8 cellular contexts compared by ENCODE assay signal in the genomic region with DNA sequence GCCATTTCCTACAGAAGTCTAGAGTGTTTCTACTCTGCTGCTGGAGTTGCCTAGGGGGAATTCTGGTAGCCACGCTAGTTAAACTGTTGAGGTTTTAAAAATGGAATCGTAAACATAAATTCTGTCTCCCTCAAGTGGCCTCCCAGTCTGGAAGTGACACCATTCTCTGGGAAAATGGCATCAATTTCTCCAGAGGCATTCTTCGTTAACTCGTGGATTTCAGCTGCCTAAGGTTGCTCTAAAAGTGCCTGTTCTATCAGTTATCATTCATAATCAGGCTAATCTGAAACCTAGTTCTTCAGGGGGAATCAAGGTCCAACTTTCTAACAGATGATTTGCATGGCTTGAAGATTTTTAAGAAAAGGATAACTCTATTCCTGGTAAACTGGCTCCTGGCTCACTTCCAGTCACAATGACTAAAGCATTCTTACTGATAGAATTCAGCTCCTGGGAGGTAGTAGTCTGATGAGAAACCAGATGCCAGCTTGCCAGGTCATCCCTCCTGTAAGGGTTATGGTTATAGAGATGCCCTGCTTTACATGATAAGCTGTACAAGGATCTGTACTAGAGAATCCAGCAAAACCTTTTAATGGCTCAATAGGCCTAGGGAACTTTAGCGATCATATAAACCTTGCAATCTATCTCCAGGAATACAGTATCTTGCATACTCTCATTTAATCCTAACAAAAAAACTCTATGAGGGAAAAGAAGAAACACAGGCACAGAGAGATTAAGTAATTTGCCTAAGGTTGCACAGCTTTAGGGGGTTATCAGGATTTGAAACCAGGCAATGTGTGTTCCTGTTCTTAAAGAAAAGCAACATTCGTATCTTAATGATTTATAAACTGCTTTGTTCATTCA. TPM values are rescaled to one million over a fixed set of nuclear protein-coding genes. Genes with fewer than 3 reads are reported as not detected.
DNase-seq lines count a peak whose midpoint lies in the region; ATAC-seq, FAIRE-seq and TF ChIP-seq lines count a peak whose summit lies in the region.

No MANE protein-coding gene starts in this region.

- TF ChIP-seq POLR2A in endothelial cell of umbilical vein (IDR thresholded peaks at IDR 0.05; ENCODE audit: low read depth, low read length): no peak

- no peak for ATAC-seq in stimulated activated naive CD8-positive, alpha-beta T cell treated with anti-CD3 and anti-CD28 coated beads, Interleukin-15, Interleukin-2, amounts not matched to agents 100 U/mL and 50 U/mL, for 24 hours
- ATAC-seq in RWPE2 (ENCODE audit: low read depth) (peak; percentile 74), GM19324 (IDR thresholded peaks at IDR 0.05; ENCODE audit: low FRiP score, unreplicated experiment) (no peak), HG02884 (IDR thresholded peaks at IDR 0.05; ENCODE audit: unreplicated experiment) (no peak), GM18868 (IDR thresholded peaks at IDR 0.05; ENCODE audit: unreplicated experiment) (no peak)
- no peak for ATAC-seq in natural killer cell treated with Interleukin-12 subunit alpha and Interleukin-12 subunit beta and Interleukin-15 and Interleukin-18, amount 100 ng/mL, for 72 hours

- H3K27ac Mint-ChIP-seq in stimulated activated naive CD8-positive, alpha-beta T cell treated with anti-CD3 and anti-CD28 coated beads, Interleukin-15, Interleukin-2, amounts not matched to agents 100 ng/mL and 50 ng/mL, for 24 hours: peak overlapping the region; percentile 91
- H3K27ac Mint-ChIP-seq in natural killer cell treated with Interleukin-12 subunit alpha and Interleukin-12 subunit beta and Interleukin-15 and Interleukin-18, amount 100 ng/mL, for 72 hours: peak overlapping the region; percentile 79 to 83

- peaks cover 51% of the 10 kb centered on the region for H3K4me1 Mint-ChIP-seq in stimulated activated naive CD8-positive, alpha-beta T cell treated with anti-CD3 and anti-CD28 coated beads, Interleukin-15, Interleukin-2, amounts not matched to agents 100 ng/mL and 50 ng/mL, for 24 hours (ENCODE audit: low read depth)
- H3K4me1 Mint-ChIP-seq in natural killer cell treated with Interleukin-12 subunit alpha and Interleukin-12 subunit beta and Interleukin-15 and Interleukin-18, amount 100 ng/mL, for 72 hours (ENCODE audit: low read depth in 2 of 2): peaks cover 36 to 47% of the 10 kb centered on the region in 2 donors

- peak overlapping the region; percentile 97 for H3K9ac ChIP-seq in endothelial cell of umbilical vein (replicated peaks; ENCODE audit: extremely low read depth, insufficient read depth, low read length)

- no peak for DNase-seq in stimulated activated naive CD8-positive, alpha-beta T cell treated with anti-CD3 and anti-CD28 coated beads, Interleukin-15, Interleukin-2, amounts not matched to agents 100 U/mL and 50 U/mL, for 24 hours
- DNase-seq in RWPE2 (ENCODE audit: low spot score) (peak; percentile 87), endothelial cell of umbilical vein (ENCODE audit: low read depth, low spot score) (peak; percentile 73)
- DNase-seq in natural killer cell treated with Interleukin-12 subunit alpha and Interleukin-12 subunit beta and Interleukin-15 and Interleukin-18, amount 100 ng/mL, for 72 hours (ENCODE audit: low spot score): no peak

- POLR2A ChIA-PET in endothelial cell of umbilical vein (lab: Charles Lee): no interaction called here

- H3K4me3 Mint-ChIP-seq in stimulated activated naive CD8-positive, alpha-beta T cell treated with anti-CD3 and anti-CD28 coated beads, Interleukin-15, Interleukin-2, amounts not matched to agents 100 ng/mL and 50 ng/mL, for 24 hours: peak overlapping the region; percentile 94
- peak overlapping the region; percentile 90 for H3K4me3 Mint-ChIP-seq in natural killer cell treated with Interleukin-12 subunit alpha and Interleukin-12 subunit beta and Interleukin-15 and Interleukin-18, amount 100 ng/mL, for 72 hours

- peaks cover 39% of the 10 kb centered on the region for H3K36me3 ChIP-seq in RWPE2 (ENCODE audit: low read depth)
- no peaks in the 10 kb centered on the region for H3K36me3 ChIP-seq in endothelial cell of umbilical vein (ENCODE audit: control insufficient read depth in 2 of 2, extremely low read depth in 1 of 2, insufficient read depth in 2 of 2, low read length in 2 of 2)

- H2AFZ ChIP-seq in endothelial cell of umbilical vein (ENCODE audit: low read depth, low read length): no peak overlapping the region

- H3K27ac ChIP-seq in RWPE2 (ENCODE audit: poor library complexity, severe bottlenecking): peak overlapping the region; percentile 89
- peak overlapping the region; percentile 80 for H3K27ac ChIP-seq in endothelial cell of umbilical vein (ENCODE audit: insufficient read depth, low read depth, low read length)

- peak; percentile 78 for FAIRE-seq in endothelial cell of umbilical vein (lab: Jason Lieb, UNC)

- BruUV-seq in endothelial cell of umbilical vein (replicated peaks; lab: Mats Ljungman, UMichigan): no TSS peak

- dilution Hi-C loops in endothelial cell of umbilical vein (cut with MboI; ENCODE audit: extremely low pct_ligation_motif_present, low sequenced_read_pairs): no loop called here

- H3K4me2 ChIP-seq in endothelial cell of umbilical vein (ENCODE audit: insufficient read depth, low read length): peak overlapping the region; percentile 93

- H4K20me1 ChIP-seq in endothelial cell of umbilical vein (replicated peaks; ENCODE audit: control insufficient read depth, extremely low read depth, insufficient read depth, low read length): no peaks in the 10 kb centered on the region

- peak overlapping the region; percentile 64 for H3K4me3 ChIP-seq in RWPE2 (ENCODE audit: severe bottlenecking)
- H3K4me3 ChIP-seq in endothelial cell of umbilical vein (replicated peaks in 1 of 3; ENCODE audit: insufficient read depth in 1 of 3, low read depth in 1 of 3, low read length in 3 of 3): peak overlapping the region; percentile 24 to 98 (median 70)

- H3K79me2 ChIP-seq in endothelial cell of umbilical vein (ENCODE audit: control insufficient read depth, insufficient read depth, low read length): peaks cover 63% of the 10 kb centered on the region

- CTCF ChIA-PET in endothelial cell of umbilical vein (lab: Charles Lee): interaction anchor here (0.8 to 2.5 kb wide), 5 partner anchors 8 to 358 kb away, joined by 3 to 24 read pairs (median 6); no protein-coding TSS in a partner anchor

- TF ChIP-seq CTCF in RWPE2 (IDR thresholded peaks at IDR 0.05; ENCODE audit: poor library complexity, severe bottlenecking) (no peak), endothelial cell of umbilical vein (IDR thresholded peaks at IDR 0.05; ENCODE audit: extremely low read depth in 1 of 2, insufficient read depth in 1 of 2, low read depth in 1 of 2, low read length in 2 of 2) (no peak)

- H3K27me3 ChIP-seq in RWPE2 (ENCODE audit: insufficient read depth, poor library complexity, severe bottlenecking): no peaks in the 10 kb centered on the region
- H3K27me3 ChIP-seq in endothelial cell of umbilical vein (ENCODE audit: control insufficient read depth in 2 of 2, insufficient read depth in 2 of 2, low read length in 2 of 2): no peaks in the 10 kb centered on the region

- H3K9me3 ChIP-seq in RWPE2 (ENCODE audit: severe bottlenecking): no peaks in the 10 kb centered on the region
- H3K9me3 ChIP-seq in endothelial cell of umbilical vein (replicated peaks; ENCODE audit: control insufficient read depth, insufficient read depth, low read length): no peaks in the 10 kb centered on the region

- no peaks in the 10 kb centered on the region for H3K9me1 ChIP-seq in endothelial cell of umbilical vein (replicated peaks; ENCODE audit: control insufficient read depth, extremely low read depth, insufficient read depth, low read length)

- no peaks in the 10 kb centered on the region for H3K9me3 Mint-ChIP-seq in stimulated activated naive CD8-positive, alpha-beta T cell treated with anti-CD3 and anti-CD28 coated beads, Interleukin-15, Interleukin-2, amounts not matched to agents 100 ng/mL and 50 ng/mL, for 24 hours
- no peaks in the 10 kb centered on the region for H3K9me3 Mint-ChIP-seq in natural killer cell treated with Interleukin-12 subunit alpha and Interleukin-12 subunit beta and Interleukin-15 and Interleukin-18, amount 100 ng/mL, for 72 hours

- peaks cover 23% of the 10 kb centered on the region for H3K4me1 ChIP-seq in RWPE2 (ENCODE audit: insufficient read depth, poor library complexity, severe bottlenecking)
- peaks cover 31% of the 10 kb centered on the region for H3K4me1 ChIP-seq in endothelial cell of umbilical vein (ENCODE audit: control insufficient read depth, extremely low read depth, insufficient read depth, low read length)

- H3K36me3 Mint-ChIP-seq in stimulated activated naive CD8-positive, alpha-beta T cell treated with anti-CD3 and anti-CD28 coated beads, Interleukin-15, Interleukin-2, amounts not matched to agents 100 ng/mL and 50 ng/mL, for 24 hours (ENCODE audit: low read depth): peaks cover 34% of the 10 kb centered on the region
- no peaks in the 10 kb centered on the region for H3K36me3 Mint-ChIP-seq in natural killer cell treated with Interleukin-12 subunit alpha and Interleukin-12 subunit beta and Interleukin-15 and Interleukin-18, amount 100 ng/mL, for 72 hours

- H3K27me3 Mint-ChIP-seq in stimulated activated naive CD8-positive, alpha-beta T cell treated with anti-CD3 and anti-CD28 coated beads, Interleukin-15, Interleukin-2, amounts not matched to agents 100 ng/mL and 50 ng/mL, for 24 hours: no peaks in the 10 kb centered on the region
- no peaks in the 10 kb centered on the region for H3K27me3 Mint-ChIP-seq in natural killer cell treated with Interleukin-12 subunit alpha and Interleukin-12 subunit beta and Interleukin-15 and Interleukin-18, amount 100 ng/mL, for 72 hours

- intact Hi-C loops in endothelial cell of umbilical vein (cut with micrococcal nuclease): loop anchor here (1.0 to 5.0 kb wide), 7 partner anchors 17 to 765 kb away; a partner anchor contains a TSS

RNA-seq across cellular contexts. Expression of a gene that starts 1.5 kb away (rescaled TPM):
- 30.2 and 31.0 TPM in 2 replicates for total RNA-seq in endothelial cell of umbilical vein
- 26.2 and 27.3 TPM in 2 replicates for polyA plus RNA-seq in endothelial cell of umbilical vein
- 15.6 and 19.0 TPM in 2 replicates for polyA plus RNA-seq in endothelial cell of umbilical vein (2011; cell fraction: cytosol; rRNA removed)
- polyA plus RNA-seq in endothelial cell of umbilical vein (2011; cell fraction: nucleus; rRNA removed): 95.0 and 140 TPM in 2 replicates
- polyA plus RNA-seq in endothelial cell of umbilical vein (2012): 24.8 and 27.0 TPM in 2 replicates
- polyA minus RNA-seq in endothelial cell of umbilical vein: 18.5 and 21.9 TPM in 2 replicates
- polyA minus RNA-seq in endothelial cell of umbilical vein (2011; cell fraction: cytosol; rRNA and poly(A)+ RNA removed): 19.9 TPM
- polyA minus RNA-seq in endothelial cell of umbilical vein (2011; cell fraction: nucleus; rRNA and poly(A)+ RNA removed): 57.3 and 59.8 TPM in 2 replicates
- 10 to 100 TPM in 1 of 2 donors, 1 to 10 TPM in 1; 6.5 to 17.4 TPM for total RNA-seq in natural killer cell treated with Interleukin-12 subunit alpha and Interleukin-12 subunit beta and Interleukin-15 and Interleukin-18, amount 100 ng/mL, for 72 hours

RNA-seq across cellular contexts. Expression of a gene that starts 1.6 kb away (rescaled TPM):
- 30.8 and 39.8 TPM in 2 replicates for total RNA-seq in endothelial cell of umbilical vein
- 160 and 203 TPM in 2 replicates for polyA plus RNA-seq in endothelial cell of umbilical vein
- 72.9 TPM in 2 replicates for polyA plus RNA-seq in endothelial cell of umbilical vein (2011; cell fraction: cytosol; rRNA removed)
- polyA plus RNA-seq in endothelial cell of umbilical vein (2011; cell fraction: nucleus; rRNA removed): 83.2 and 96.9 TPM in 2 replicates
- polyA plus RNA-seq in endothelial cell of umbilical vein (2012): 44.5 and 55.3 TPM in 2 replicates
- polyA minus RNA-seq in endothelial cell of umbilical vein: 148 and 155 TPM in 2 replicates
- 22.0 TPM for polyA minus RNA-seq in endothelial cell of umbilical vein (2011; cell fraction: cytosol; rRNA and poly(A)+ RNA removed)
- 37.7 and 53.0 TPM in 2 replicates for polyA minus RNA-seq in endothelial cell of umbilical vein (2011; cell fraction: nucleus; rRNA and poly(A)+ RNA removed)
- 10 to 100 TPM; 24.7 to 38.2 TPM for total RNA-seq in natural killer cell treated with Interleukin-12 subunit alpha and Interleukin-12 subunit beta and Interleukin-15 and Interleukin-18, amount 100 ng/mL, for 72 hours

RNA-seq across cellular contexts. Expression of a gene that starts 17.5 kb away (rescaled TPM):
- total RNA-seq in endothelial cell of umbilical vein: 3.4 and 3.7 TPM in 2 replicates
- polyA plus RNA-seq in endothelial cell of umbilical vein: 0.80 and 0.97 TPM in 2 replicates
- 0.18 and 0.32 TPM in 2 replicates for polyA plus RNA-seq in endothelial cell of umbilical vein (2011; cell fraction: cytosol; rRNA removed)
- polyA plus RNA-seq in endothelial cell of umbilical vein (2011; cell fraction: nucleus; rRNA removed): 4.3 and 5.7 TPM in 2 replicates
- polyA plus RNA-seq in endothelial cell of umbilical vein (2012): 0.52 and 0.80 TPM in 2 replicates
- 1.4 and 1.7 TPM in 2 replicates for polyA minus RNA-seq in endothelial cell of umbilical vein
- 1.1 TPM for polyA minus RNA-seq in endothelial cell of umbilical vein (2011; cell fraction: cytosol; rRNA and poly(A)+ RNA removed)
- 7.6 and 8.3 TPM in 2 replicates for polyA minus RNA-seq in endothelial cell of umbilical vein (2011; cell fraction: nucleus; rRNA and poly(A)+ RNA removed)
- total RNA-seq in natural killer cell treated with Interleukin-12 subunit alpha and Interleukin-12 subunit beta and Interleukin-15 and Interleukin-18, amount 100 ng/mL, for 72 hours: 1 to 10 TPM in 1 of 2 donors, under 1 TPM in 1; 0.83 to 3.8 TPM

Comparison
In these comparisons a context has a peak if more than half of its experiments do, and no peak if none do; other contexts are left out.
1. DNase-seq: peak in RWPE2 (single experiment) and endothelial cell of umbilical vein (single experiment); none in stimulated activated naive CD8-positive, alpha-beta T cell treated with anti-CD3 and anti-CD28 coated beads, Interleukin-15, Interleukin-2, amounts not matched to agents 100 U/mL and 50 U/mL, for 24 hours (single experiment) and natural killer cell treated with Interleukin-12 subunit alpha and Interleukin-12 subunit beta and Interleukin-15 and Interleukin-18, amount 100 ng/mL, for 72 hours (single experiment).